Comparison of ENCODE assay signal across 2 cellular contexts in genomic region chrX:46863072-46863471, GRCh38.
A peak's percentile ranks its signal among the peaks of the same experiment; 100 is the strongest.
TF ChIP-seq lines count a peak whose summit lies in the region.

No MANE protein-coding gene starts in this region.

TF ChIP-seq in HepG2, 621 proteins besides CTCF, POLR2A, EP300 and RAD21:
- peak; percentile 13 to 61; a peak in 2 of 4 replicates for TF ChIP-seq MAFK (conservative IDR thresholded peaks at IDR 0.05 in 1 of 2, IDR thresholded peaks at IDR 0.05 in 1 of 2; ENCODE audit: low read length in 2 of 2)
- TF ChIP-seq ZNF709 (CRISPR knock-in tag; IDR thresholded peaks at IDR 0.05), result no peak
- peak; percentile 57 for TF ChIP-seq NFE2L2 (IDR thresholded peaks at IDR 0.05; ENCODE audit: low read length)
- no peak for TF ChIP-seq ZNF737 (CRISPR knock-in tag; IDR thresholded peaks at IDR 0.05; ENCODE audit: borderline replicate concordance)
- TF ChIP-seq ZNF263 (CRISPR knock-in tag; IDR thresholded peaks at IDR 0.05), result no peak
- no peak for TF ChIP-seq NFRKB (IDR thresholded peaks at IDR 0.05)
- no peak for TF ChIP-seq ZBTB49 (CRISPR knock-in tag; IDR thresholded peaks at IDR 0.05; ENCODE audit: borderline replicate concordance)
- no peak for TF ChIP-seq HOXA7 (CRISPR knock-in tag; IDR thresholded peaks at IDR 0.05)
- no peak for TF ChIP-seq EEA1 (CRISPR knock-in tag; IDR thresholded peaks at IDR 0.05; ENCODE audit: borderline replicate concordance)
- peak; percentile 32; the same call in 1 of the 2 replicates for TF ChIP-seq MAFF (IDR thresholded peaks at IDR 0.05; ENCODE audit: low read depth, low read length)
- TF ChIP-seq SALL1 (CRISPR knock-in tag; IDR thresholded peaks at IDR 0.05), result no peak
- no peak for TF ChIP-seq ZNF550 (CRISPR knock-in tag; IDR thresholded peaks at IDR 0.05; ENCODE audit: borderline replicate concordance)
TF ChIP-seq in HepG2: peak in this region for 3.

TF ChIP-seq in GM12878, 131 proteins besides CTCF, POLR2A, EP300 and RAD21:
- no peak for TF ChIP-seq TCF12 (IDR thresholded peaks at IDR 0.05; ENCODE audit: low read depth, low read length)
- TF ChIP-seq IRF3 (IDR thresholded peaks at IDR 0.05), result no peak
- TF ChIP-seq MAX (IDR thresholded peaks at IDR 0.05; ENCODE audit: low read depth, low read length), result no peak
- TF ChIP-seq IKZF1 (conservative IDR thresholded peaks at IDR 0.05), result no peak
- no peak for TF ChIP-seq STAT1 (conservative IDR thresholded peaks at IDR 0.05)
- TF ChIP-seq RELB (IDR thresholded peaks at IDR 0.05; ENCODE audit: low read depth), result no peak
- TF ChIP-seq CREM (IDR thresholded peaks at IDR 0.05; ENCODE audit: low read depth), result no peak
- no peak for TF ChIP-seq SRF (IDR thresholded peaks at IDR 0.05; ENCODE audit: low read depth in 2 of 2, low read length in 2 of 2)
- no peak for TF ChIP-seq RB1 (IDR thresholded peaks at IDR 0.05; ENCODE audit: borderline replicate concordance)
- no peak for TF ChIP-seq HDAC2 (IDR thresholded peaks at IDR 0.05)
- no peak for TF ChIP-seq SREBF1 (IDR thresholded peaks at IDR 0.05; ENCODE audit: low read length)
- no peak for TF ChIP-seq ZNF24 (IDR thresholded peaks at IDR 0.05)
- TF ChIP-seq BHLHE40 (IDR thresholded peaks at IDR 0.05; ENCODE audit: borderline replicate concordance in 1 of 2, low read depth in 2 of 2, low read length in 1 of 2), result no peak
- TF ChIP-seq YBX1 (IDR thresholded peaks at IDR 0.05), result no peak
- TF ChIP-seq YY1 (IDR thresholded peaks at IDR 0.05; ENCODE audit: low read depth, low read length), result no peak
